ENCODE assay signal across 14 cellular contexts in genomic region chr14:96056509-96057422, GRCh38. TPM values are rescaled to one million over a fixed set of nuclear protein-coding genes. Genes with fewer than 3 reads are reported as not detected.
DNase-seq lines count a peak whose midpoint lies in the region; ATAC-seq and TF ChIP-seq lines count a peak whose summit lies in the region.
"Had no signal": no experiment of that assay in that cellular context is flagged by ENCODE, and none has a peak within 500 bp of the region (broad histone marks: within the 10 kb centered on the region; RNA-seq: fewer than 3 reads in every experiment).

No MANE protein-coding gene starts in this region.

- peaks cover 22% of the 10 kb centered on the region for H3K27me3 ChIP-seq in PC-3 (ENCODE audit: low read length)

- H3K36me3 Mint-ChIP-seq in Calu3 (ENCODE audit: insufficient read depth, unreplicated experiment): no peaks in the 10 kb centered on the region
- H3K36me3 Mint-ChIP-seq: activated naive CD4-positive, alpha-beta T cell treated with anti-CD3 and anti-CD28 coated beads, Interleukin-2, amount 50 U/mL, for 72 hours had no signal

- no peaks in the 10 kb centered on the region for H3K4me1 ChIP-seq in PC-3 (ENCODE audit: insufficient read depth, low read length)
- H3K4me1 ChIP-seq: psoas muscle had no signal

- ATAC-seq in PC-3 (no peak), GM18873 (IDR thresholded peaks at IDR 0.05; ENCODE audit: low FRiP score, unreplicated experiment) (no peak)
- ATAC-seq: activated naive CD4-positive, alpha-beta T cell treated with anti-CD3 and anti-CD28 coated beads, Interleukin-2, amount 50 U/mL, for 72 hours; effector memory CD8-positive, alpha-beta T cell; psoas muscle; Right ventricle myocardium inferior had no signal

- peak; percentile 24 for TF ChIP-seq CTCF in Calu3 (IDR thresholded peaks at IDR 0.05; ENCODE audit: unreplicated experiment)
- TF ChIP-seq CTCF in GM10266 (IDR thresholded peaks at IDR 0.05; ENCODE audit: control insufficient read depth, insufficient read depth, low read depth, missing control alignments): peak; percentile 35
- peak; percentile 60 for TF ChIP-seq CTCF in PC-3 (conservative IDR thresholded peaks at IDR 0.05; ENCODE audit: low read depth, low read length)

- H3K9me3 Mint-ChIP-seq in Calu3 (ENCODE audit: low read depth, unreplicated experiment): no peaks in the 10 kb centered on the region
- H3K9me3 Mint-ChIP-seq: activated naive CD4-positive, alpha-beta T cell treated with anti-CD3 and anti-CD28 coated beads, Interleukin-2, amount 50 U/mL, for 72 hours; effector memory CD8-positive, alpha-beta T cell had no signal

- H3K27ac ChIP-seq in PC-3 (ENCODE audit: low read length): no peak overlapping the region
- H3K27ac ChIP-seq: psoas muscle had no signal

- no peak overlapping the region for H3K9ac ChIP-seq in PC-3 (ENCODE audit: low read length)

- H4K20me1 ChIP-seq in PC-3 (ENCODE audit: low read length): no peaks in the 10 kb centered on the region

- no peaks in the 10 kb centered on the region for H3F3A ChIP-seq in PC-3 (ENCODE audit: low read length, unreplicated experiment)

- no peaks in the 10 kb centered on the region for H3K4me1 Mint-ChIP-seq in Calu3 (ENCODE audit: low read depth, unreplicated experiment)

- DNase-seq in Calu3 (peak; percentile 40), GM10266 (ENCODE audit: extremely low spot score) (no peak), PC-3 (peak; percentile 55), islet precursor cell (peak; percentile 45), NCI-H2171 treated with DMSO at 0.1 percent for 48 hours (lab: John Stamatoyannopoulos, UW) (no peak)
- DNase-seq in stimulated activated naive CD4-positive, alpha-beta T cell treated with Interleukin-2 at 50 U/mL for 16 hours (lab: John Stamatoyannopoulos, UW): no peak
- DNase-seq: activated CD4-positive, alpha-beta T cell treated with anti-CD3 and anti-CD28 coated beads for 48 hours; effector memory CD8-positive, alpha-beta T cell; GF-D8; NCI-H1048; psoas muscle had no signal

- no TSS peak for BruUV-seq in Calu3 (replicated peaks; lab: Mats Ljungman, UMichigan)
- no TSS peak for BruUV-seq in PC-3 (replicated peaks; lab: Mats Ljungman, UMichigan)

- no peaks in the 10 kb centered on the region for H3K36me3 ChIP-seq in PC-3 (ENCODE audit: low read depth, low read length)

- no peaks in the 10 kb centered on the region for H3K79me2 ChIP-seq in PC-3 (ENCODE audit: low read length)

- POLR2A ChIA-PET in PC-3 (lab: Charles Lee; ENCODE audit: unreplicated experiment): no interaction called here

- intact Hi-C loops in Calu3 (cut with micrococcal nuclease; ENCODE audit: unreplicated experiment) (loop anchor here (1.0 to 5.0 kb wide), 2 partner anchors 42 to 221 kb away; no protein-coding TSS in a partner anchor), PC-3 (cut with micrococcal nuclease) (loop anchor here (2.0 kb wide), 1 partner anchor 42 kb away; no protein-coding TSS in a partner anchor)

- no peak overlapping the region for H3K4me2 ChIP-seq in PC-3 (ENCODE audit: low read length)

- no peak overlapping the region for H2AFZ ChIP-seq in PC-3 (ENCODE audit: low read length)

- CTCF ChIA-PET in Calu3 (lab: Charles Lee) (interaction anchor here (1.9 to 3.3 kb wide), 2 partner anchors 42 to 44 kb away, joined by 5 to 17 read pairs; no protein-coding TSS in a partner anchor), PC-3 (lab: Charles Lee) (no interaction called here)

- peaks cover 40% of the 10 kb centered on the region for H3K27me3 Mint-ChIP-seq in Calu3 (ENCODE audit: unreplicated experiment)

- H3K9me2 ChIP-seq in PC-3 (replicated peaks; ENCODE audit: low read length): no peaks in the 10 kb centered on the region

- no peak overlapping the region for H3K4me3 Mint-ChIP-seq in Calu3 (ENCODE audit: low read depth, unreplicated experiment)
- H3K4me3 Mint-ChIP-seq: effector memory CD8-positive, alpha-beta T cell had no signal

- H3K27ac Mint-ChIP-seq in Calu3 (ENCODE audit: unreplicated experiment): no peak overlapping the region
- H3K27ac Mint-ChIP-seq: activated naive CD4-positive, alpha-beta T cell treated with anti-CD3 and anti-CD28 coated beads, Interleukin-2, amount 50 U/mL, for 72 hours; effector memory CD8-positive, alpha-beta T cell had no signal

- no peak overlapping the region for H3K4me3 ChIP-seq in PC-3 (ENCODE audit: low read length)
- H3K4me3 ChIP-seq: psoas muscle had no signal

- no peaks in the 10 kb centered on the region for H3K9me3 ChIP-seq in PC-3 (ENCODE audit: low read length)
- H3K9me3 ChIP-seq: psoas muscle had no signal

RNA-seq across cellular contexts. Expression of gene C14orf132, which starts 17.6 kb away (rescaled TPM):
- total RNA-seq in Calu3 (2022) (1.3 and 2.6 TPM in 2 replicates), PC-3 (2014; rRNA removed) (0.06 TPM in 1 of 2 replicates, not detected in the other)

Comparison
In these comparisons a context has a peak if more than half of its experiments do, and no peak if none do; other contexts are left out.
1. DNase-seq: peak in Calu3 (single experiment), PC-3 (single experiment) and islet precursor cell (single experiment); none in GM10266 (single experiment), stimulated activated naive CD4-positive, alpha-beta T cell treated with Interleukin-2 at 50 U/mL for 16 hours (single experiment) and NCI-H2171 treated with DMSO at 0.1 percent for 48 hours (single experiment).
2. Peak in every context shown above with its lines, with median percentiles within 50 percentile points of each other: CTCF ChIP-seq.